ENCODE assay signal across 15 cellular contexts in the genomic region with DNA sequence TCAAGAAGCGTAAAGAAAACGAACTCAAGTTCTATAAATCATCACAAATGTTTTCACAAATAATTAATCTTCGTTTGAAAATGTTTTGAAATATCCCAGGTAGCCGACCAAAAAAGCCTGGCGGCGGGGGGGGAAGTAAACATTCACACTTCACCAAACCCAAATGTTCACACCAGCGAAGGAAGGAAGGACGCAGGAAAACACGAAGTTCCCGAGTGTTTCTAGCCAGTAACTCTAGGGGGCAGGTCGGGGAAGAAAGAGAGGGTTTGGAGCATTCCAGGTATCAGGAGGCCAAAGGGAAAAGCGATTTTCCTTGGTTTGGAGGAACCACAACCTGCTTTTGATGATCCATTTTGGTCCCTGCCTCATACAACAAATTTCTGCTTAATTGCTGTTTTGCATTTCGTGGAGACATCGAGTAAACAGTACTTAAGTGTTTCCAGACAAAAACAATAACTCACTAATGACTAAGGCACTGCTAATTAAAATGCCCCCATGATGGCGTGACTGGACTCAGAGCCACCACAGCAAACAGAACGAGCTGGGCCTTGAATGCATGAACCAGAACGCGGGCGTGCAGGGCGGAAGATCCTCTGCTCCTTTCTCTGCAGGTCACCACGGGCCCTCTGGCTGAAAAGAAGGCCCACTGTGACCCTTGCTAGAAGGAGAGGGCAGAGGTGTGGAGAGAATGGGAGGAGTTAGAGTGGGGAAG. TPM values are rescaled to one million over a fixed set of nuclear protein-coding genes. Genes with fewer than 3 reads are reported as not detected.
DNase-seq lines count a peak whose midpoint lies in the region; ATAC-seq, FAIRE-seq and TF ChIP-seq lines count a peak whose summit lies in the region.
"Had no signal": no experiment of that assay in that cellular context is flagged by ENCODE, and none has a peak within 500 bp of the region (broad histone marks: within the 10 kb centered on the region; RNA-seq: fewer than 3 reads in every experiment).

No MANE protein-coding gene starts in this region.

- TF ChIP-seq POLR2A in GM12878 (IDR thresholded peaks at IDR 0.05; ENCODE audit: low read depth, low read length): no peak
- no peak for TF ChIP-seq POLR2A in suprapubic skin (IDR thresholded peaks at IDR 0.05)

- H4K8ac ChIP-seq in mesenchymal stem cell (ENCODE audit: low read length): peak overlapping the region; percentile 54

- intact Hi-C loops in A673 (cut with micrococcal nuclease; ENCODE audit: unreplicated experiment) (no loop called here), GM12878 (cut with micrococcal nuclease; ENCODE audit: unreplicated experiment) (loop anchor here (10.0 kb wide), 3 partner anchors 163 to 367 kb away; no protein-coding TSS in a partner anchor)

- POLR2A ChIA-PET in A673 (lab: Charles Lee; ENCODE audit: low non-redundant PET) (no interaction called here), GM12878 (lab: Charles Lee) (interaction anchor here (1.4 kb wide), 1 partner anchor 14 kb away, joined by 5 read pairs; no protein-coding TSS in a partner anchor)

- TF ChIP-seq RAD21 in GM12878 (IDR thresholded peaks at IDR 0.05; ENCODE audit: insufficient read depth, low read depth, low read length): no peak

- H3K79me2 ChIP-seq in GM23248 (ENCODE audit: insufficient read depth): peaks cover 98% of the 10 kb centered on the region
- H3K79me2 ChIP-seq in GM12878 (ENCODE audit: control insufficient read depth, insufficient read depth, low read length): peaks cover 20% of the 10 kb centered on the region

- H3K4me1 ChIP-seq in A673 (ENCODE audit: insufficient read depth, low read length, poor library complexity, severe bottlenecking) (peaks cover 31% of the 10 kb centered on the region), GM23248 (ENCODE audit: insufficient read depth) (peaks cover 18% of the 10 kb centered on the region), GM12878 (ENCODE audit: control insufficient read depth, insufficient read depth, low read length) (peaks cover 39% of the 10 kb centered on the region), mesenchymal stem cell (ENCODE audit: control insufficient read depth, insufficient read depth, low read depth, low read length) (peaks cover 14% of the 10 kb centered on the region), suprapubic skin (peaks cover 22% of the 10 kb centered on the region)

- H3K9ac ChIP-seq in GM23248 (peak overlapping the region; percentile 41; the same call in 1 of the 2 replicates), GM12878 (ENCODE audit: control insufficient read depth, insufficient read depth, low read length) (no peak overlapping the region), mesenchymal stem cell (ENCODE audit: low read length) (no peak overlapping the region)

- 20 to 22% methylated on average over 21 of the region's 21 CpGs for WGBS in GM23248 (ENCODE audit: low coverage in 1 of 2, low lambda C conversion rate in 2 of 2, missing lambda C conversion rate in 2 of 2), 2 experiments
- WGBS in GM12878 (ENCODE audit: insufficient coverage, insufficient replicate concordance, low lambda C conversion rate, missing lambda C conversion rate): 87% methylated on average over 21 of the region's 21 CpGs
- 17% methylated on average over 19 of the region's 21 CpGs for WGBS in mesenchymal stem cell
- WGBS in suprapubic skin: 72% methylated on average over 21 of the region's 21 CpGs

- H2BK12ac ChIP-seq in mesenchymal stem cell (ENCODE audit: low read length in 2 of 2): peak overlapping the region; percentile 29 to 70

- no peak overlapping the region for H2BK5ac ChIP-seq in mesenchymal stem cell (ENCODE audit: low read depth, low read length, poor library complexity, severe bottlenecking)

- H3K27me3 ChIP-seq in A673 (replicated peaks; ENCODE audit: insufficient read depth, low read depth, low read length, poor library complexity): no peaks in the 10 kb centered on the region
- no peaks in the 10 kb centered on the region for H3K27me3 ChIP-seq in GM23248 (replicated peaks; ENCODE audit: insufficient read depth)
- no peaks in the 10 kb centered on the region for H3K27me3 ChIP-seq in GM12878 (replicated peaks in 1 of 2; ENCODE audit: control insufficient read depth in 2 of 2, insufficient read depth in 2 of 2, low read length in 1 of 2)
- H3K27me3 ChIP-seq in mesenchymal stem cell (ENCODE audit: control insufficient read depth in 1 of 2, insufficient read depth in 1 of 2, low read length in 2 of 2): no peaks in the 10 kb centered on the region
- no peaks in the 10 kb centered on the region for H3K27me3 ChIP-seq in suprapubic skin

- H3K4me2 ChIP-seq in GM23248 (ENCODE audit: unreplicated experiment): peak overlapping the region; percentile 43
- H3K4me2 ChIP-seq in GM12878 (ENCODE audit: control insufficient read depth, insufficient read depth): peak overlapping the region; percentile 5
- no peak overlapping the region for H3K4me2 ChIP-seq in mesenchymal stem cell (ENCODE audit: low read length, poor library complexity, severe bottlenecking)

- no peaks in the 10 kb centered on the region for H3K9me2 ChIP-seq in GM23248 (ENCODE audit: insufficient read depth)

- BruUV-seq in A673 (replicated peaks; lab: Mats Ljungman, UMichigan): no TSS peak
- BruUV-seq in GM12878 (replicated peaks; lab: Mats Ljungman, UMichigan): no TSS peak

- H2BK120ac ChIP-seq in mesenchymal stem cell (ENCODE audit: low read depth, low read length): no peak overlapping the region

- H2AFZ ChIP-seq in GM23248: peak overlapping the region; percentile 49
- H2AFZ ChIP-seq in GM12878 (ENCODE audit: control insufficient read depth, low read depth, low read length): no peak overlapping the region
- no peak overlapping the region for H2AFZ ChIP-seq in mesenchymal stem cell (ENCODE audit: low read depth, low read length)

- in situ Hi-C loops in GM23248 (cut with MboI) (no loop called here), GM12878 (cut with MboI) (loop anchor here (10.0 kb wide), 1 partner anchor 367 kb away; no protein-coding TSS in a partner anchor)

- H3K9me3 ChIP-seq in A673 (ENCODE audit: low read depth, low read length, poor library complexity, severe bottlenecking): no peaks in the 10 kb centered on the region
- no peaks in the 10 kb centered on the region for H3K9me3 ChIP-seq in GM23248 (ENCODE audit: low read depth)
- no peaks in the 10 kb centered on the region for H3K9me3 ChIP-seq in GM12878 (replicated peaks; ENCODE audit: control insufficient read depth, insufficient read depth, low read length)
- no peaks in the 10 kb centered on the region for H3K9me3 ChIP-seq in mesenchymal stem cell (ENCODE audit: control insufficient read depth, low read length)
- no peaks in the 10 kb centered on the region for H3K9me3 ChIP-seq in suprapubic skin

- TF ChIP-seq CTCF in A673 (conservative IDR thresholded peaks at IDR 0.05; ENCODE audit: low read depth, low read length): peak; percentile 43
- no peak for TF ChIP-seq CTCF in GM12878 (IDR thresholded peaks at IDR 0.05 in 2 of 3, conservative IDR thresholded peaks at IDR 0.05 in 1 of 3; ENCODE audit: control insufficient read depth in 2 of 3, extremely low read depth in 1 of 3, insufficient read depth in 1 of 3, low read depth in 3 of 3, low read length in 3 of 3)
- no peak for TF ChIP-seq CTCF in suprapubic skin (IDR thresholded peaks at IDR 0.05)

- H3K4me3 ChIP-seq in A673 (ENCODE audit: low read depth, low read length, poor library complexity, severe bottlenecking) (no peak overlapping the region), GM23248 (no peak overlapping the region), GM12878 (0 out of 2 replicates have a peak overlapping the region, but pooled peaks have one; percentile 60), mesenchymal stem cell (ENCODE audit: insufficient read depth in 1 of 2, low read depth in 1 of 2, low read length in 2 of 2) (no peak overlapping the region), suprapubic skin (no peak overlapping the region)

- H2BK15ac ChIP-seq in mesenchymal stem cell (ENCODE audit: low read depth, poor library complexity, severe bottlenecking): no peak overlapping the region

- H3F3A ChIP-seq in GM23248 (ENCODE audit: insufficient read depth): peaks cover 12% of the 10 kb centered on the region; the same call in 1 of the 2 replicates

- DNase-seq in A673 (ENCODE audit: low spot score): no peak
- DNase-seq in GM23248: peak; percentile 80
- no peak for DNase-seq in GM12878 (ENCODE audit: low read depth, low spot score)
- peak; percentile 93 for DNase-seq in mesenchymal stem cell
- no peak for DNase-seq in suprapubic skin (ENCODE audit: low spot score in 2 of 2)
- DNase-seq in NCI-H2081 (lab: John Stamatoyannopoulos, UW): no peak
- no peak for DNase-seq in NOMO-1 (lab: John Stamatoyannopoulos, UW; ENCODE audit: unreplicated experiment in 2 of 2)
- DNase-seq: activated CD8-positive, alpha-beta T cell treated with anti-CD3 and anti-CD28 coated beads, Interleukin-2, amount 10 ng/mL, durations not matched to agents 7 days and 5 days; activated naive CD4-positive, alpha-beta T cell; AML-193; naive thymus-derived CD8-positive, alpha-beta T cell; NCI-H2171; stimulated activated CD4-positive, alpha-beta T cell treated with anti-CD3 and anti-CD28 coated beads, Interleukin-12 subunit alpha, Interleukin-12 subunit beta, amount 100 ng/mL, for 4 hours had no signal

- ATAC-seq in GM12878 (no peak), HG02840 (IDR thresholded peaks at IDR 0.05; ENCODE audit: low FRiP score, unreplicated experiment) (no peak)
- ATAC-seq: activated CD8-positive, alpha-beta T cell treated with anti-CD3 and anti-CD28 coated beads, Interleukin-2, amount 10 ng/mL, durations not matched to agents 7 days and 5 days; naive thymus-derived CD8-positive, alpha-beta T cell had no signal

- CTCF ChIA-PET in A673 (lab: Charles Lee): no interaction called here
- CTCF ChIA-PET in GM12878 (lab: Yijun Ruan, JAX): interaction anchor here (1.5 to 2.1 kb wide), 3 partner anchors 165 to 925 kb away, joined by 3 to 14 read pairs (median 4); no protein-coding TSS in a partner anchor

- peaks cover 50% of the 10 kb centered on the region for H3K79me1 ChIP-seq in mesenchymal stem cell (replicated peaks; ENCODE audit: low read length, poor library complexity, severe bottlenecking)

- peak overlapping the region; percentile 88 for H4K91ac ChIP-seq in mesenchymal stem cell (ENCODE audit: low read length)

- RAD21 ChIA-PET in GM12878 (lab: Charles Lee; ENCODE audit: unreplicated experiment): interaction anchor here (1.2 to 2.8 kb wide), 5 partner anchors 10 to 847 kb away, joined by 3 to 10 read pairs (median 5); no protein-coding TSS in a partner anchor

- H4K20me1 ChIP-seq in GM23248 (ENCODE audit: insufficient read depth): peaks cover 4% of the 10 kb centered on the region; the same call in 1 of the 2 replicates
- H4K20me1 ChIP-seq in GM12878 (ENCODE audit: control insufficient read depth, insufficient read depth): no peaks in the 10 kb centered on the region; the same call in 1 of the 2 replicates

- peak overlapping the region in 1 of 2 experiments; percentile 86 for H3K4ac ChIP-seq in mesenchymal stem cell (ENCODE audit: low read depth in 1 of 2, low read length in 2 of 2)

- H3K27ac ChIP-seq in A673 (ENCODE audit: low read depth, low read length, poor library complexity, severe bottlenecking) (no peak overlapping the region), GM23248 (peak overlapping the region; percentile 52), GM12878 (ENCODE audit: control insufficient read depth, insufficient read depth) (no peak overlapping the region), mesenchymal stem cell (ENCODE audit: low read length, poor library complexity, severe bottlenecking) (no peak overlapping the region), suprapubic skin (no peak overlapping the region)

- no peaks in the 10 kb centered on the region for H3K36me3 ChIP-seq in A673 (ENCODE audit: insufficient read depth, low read length, poor library complexity, severe bottlenecking)
- no peaks in the 10 kb centered on the region for H3K36me3 ChIP-seq in GM23248 (ENCODE audit: low read depth)
- no peaks in the 10 kb centered on the region for H3K36me3 ChIP-seq in GM12878 (ENCODE audit: control insufficient read depth in 2 of 2, insufficient read depth in 2 of 2, low read length in 1 of 2)
- peaks cover 0 to 9% of the 10 kb centered on the region in 2 experiments for H3K36me3 ChIP-seq in mesenchymal stem cell (ENCODE audit: control insufficient read depth in 1 of 2, insufficient read depth in 2 of 2, low read depth in 1 of 2, low read length in 2 of 2)
- no peaks in the 10 kb centered on the region for H3K36me3 ChIP-seq in suprapubic skin

- TF ChIP-seq EP300 in GM12878 (IDR thresholded peaks at IDR 0.05; ENCODE audit: borderline replicate concordance in 1 of 2, control insufficient read depth in 1 of 2, low read depth in 2 of 2, low read length in 2 of 2) (no peak), suprapubic skin (IDR thresholded peaks at IDR 0.05) (no peak)

- FAIRE-seq in GM12878 (lab: Jason Lieb, UNC): no peak
- FAIRE-seq: islet of Langerhans had no signal

- H2AK5ac ChIP-seq in mesenchymal stem cell (ENCODE audit: low read length, severe bottlenecking): no peak overlapping the region

- H3K14ac ChIP-seq in mesenchymal stem cell (ENCODE audit: low read length in 2 of 2): no peak overlapping the region

- SMC1A ChIA-PET in GM12878 (lab: Charles Lee; ENCODE audit: uncharacterized antibody, unreplicated experiment): interaction anchor here (1.5 to 3.7 kb wide), 4 partner anchors 12 to 848 kb away, joined by 4 to 16 read pairs (median 9); partner anchors contain the start of gene ZFHX3

- H3K18ac ChIP-seq in mesenchymal stem cell (ENCODE audit: low read depth in 1 of 2, low read length in 2 of 2): peak overlapping the region in 1 of 2 experiments; percentile 94

- no peak overlapping the region for H3K23ac ChIP-seq in mesenchymal stem cell (ENCODE audit: low read length in 2 of 2)

RNA-seq across cellular contexts. Expression of gene ZFHX3, which starts 16.6 kb away (rescaled TPM):
- 21.7 and 21.8 TPM in 2 replicates for total RNA-seq in A673 (2021)
- total RNA-seq in GM23248 (2014; rRNA removed; shearing (Covaris generic)): 2.7 and 3.9 TPM in 2 replicates
- 2.8 and 2.9 TPM in 2 replicates for polyA plus RNA-seq in GM23248 (2016; fragmentation: Nextera tagmentation; extraction: Ambion mirVana)
- 31.8 and 32.2 TPM in 2 replicates for total RNA-seq in GM12878 (2013; cell fraction: nucleolus; rRNA removed)
- 1.5 and 1.6 TPM in 2 replicates for total RNA-seq in GM12878 (2014; rRNA removed)
- 1.4 and 2.4 TPM in 2 replicates for total RNA-seq in GM12878 (2014; rRNA removed; fragmentation: Illumina TruSeq; extraction: Trizol)
- 7.8 and 8.6 TPM in 2 replicates for total RNA-seq in GM12878 (2021)
- polyA plus RNA-seq in GM12878 (2011; ENCODE audit: low read depth): 1.5 TPM
- 1.3 and 1.5 TPM in 2 replicates for polyA plus RNA-seq in GM12878 (2011; rRNA removed)
- polyA plus RNA-seq in GM12878 (2011; cell fraction: cytosol; rRNA removed): 0.79 and 0.90 TPM in 2 replicates
- polyA plus RNA-seq in GM12878 (2011; cell fraction: nucleus; rRNA removed): 1.6 and 2.4 TPM in 2 replicates
- polyA plus RNA-seq in GM12878 (2012): 2.3 and 3.5 TPM in 2 replicates
- 3.2 and 3.4 TPM in 2 replicates for polyA plus RNA-seq in GM12878 (2014; fragmentation: Illumina TruSeq; extraction: Trizol)
- polyA plus RNA-seq in GM12878 (2014; fragmentation: Nextera tagmentation; extraction: Ambion mirVana): 1 to 10 TPM in 1 of 2 experiments, under 1 TPM in 1; 0.68 to 3.5 TPM
- 2.1 and 2.4 TPM in 2 replicates for polyA plus RNA-seq in GM12878 (2014; rRNA removed)
- polyA plus RNA-seq in GM12878 (2016; fragmentation: Nextera tagmentation; extraction: Ambion mirVana): 1 to 10 TPM; 2.0 to 2.8 TPM
- 5.3 and 6.6 TPM in 2 replicates for polyA minus RNA-seq in GM12878 (2011; rRNA and poly(A)+ RNA removed)
- polyA minus RNA-seq in GM12878 (2011; cell fraction: cytosol; rRNA and poly(A)+ RNA removed): 2.9 and 3.2 TPM in 2 replicates
- polyA minus RNA-seq in GM12878 (2011; cell fraction: nucleus; rRNA and poly(A)+ RNA removed): 6.0 and 15.7 TPM in 2 replicates
- polyA plus RNA-seq in mesenchymal stem cell (2013, experiment 1 of 2): 5.1 TPM
- polyA plus RNA-seq in mesenchymal stem cell (2013, experiment 2 of 2): 4.5 TPM
- 10 to 100 TPM; 10.4 to 16.1 (median 12.8) TPM for total RNA-seq in suprapubic skin

Comparison
In these comparisons a context has a peak if more than half of its experiments do, and no peak if none do; other contexts are left out.
1. DNase-seq: peak in GM23248 (single experiment) and mesenchymal stem cell (single experiment); none in A673 (single experiment), GM12878 (single experiment), suprapubic skin (0 of 2), NCI-H2081 (0 of 2) and NOMO-1 (0 of 2).